12 cellular contexts compared by ENCODE assay signal in genomic region chr4:118287691-118288090, GRCh38.
"Had no signal": no experiment of that assay in that cellular context is flagged by ENCODE, and none has a peak within 500 bp of the region (broad histone marks: within the 10 kb centered on the region; RNA-seq: fewer than 3 reads in every experiment).

No MANE protein-coding gene starts in this region.

- ATAC-seq: activated CD4-positive, CD25-positive, alpha-beta regulatory T cell treated with anti-CD3 and anti-CD28 coated beads, Interleukin-2, amount 50 U/mL, for 24 hours; activated CD8-positive, alpha-beta memory T cell treated with anti-CD3 and anti-CD28 coated beads, Interleukin-2, amount 10 ng/mL, durations not matched to agents 7 days and 5 days; activated naive CD4-positive, alpha-beta T cell treated with anti-CD3 and anti-CD28 coated beads, Interleukin-2, amount 50 U/mL, for 72 hours; left lung had no signal

- H3K4me3 ChIP-seq: cardiac muscle cell, left lung, ovary, skin epidermis had no signal

- DNase-seq: activated CD8-positive, alpha-beta memory T cell treated with anti-CD3 and anti-CD28 coated beads, Interleukin-2, amount 10 ng/mL, durations not matched to agents 7 days and 5 days; activated effector memory CD4-positive, alpha-beta T cell treated with anti-CD3 and anti-CD28 coated beads, Interleukin-2, amount 50 U/mL, for 16 hours; activated T-cell treated with anti-CD3 and anti-CD28 coated beads, Interleukin-2, amount 50 U/mL, for 24 hours; glutamatergic neuron; left lung; ovary had no signal

- H3K9me3 Mint-ChIP-seq: activated naive CD4-positive, alpha-beta T cell treated with anti-CD3 and anti-CD28 coated beads, Interleukin-2, amount 50 U/mL, for 72 hours; activated T-cell treated with anti-CD3 and anti-CD28 coated beads, Interleukin-2, amount 50 U/mL, for 24 hours; memory B cell; T-helper 2 cell treated with Interferon-gamma antibody and Interleukin-4, amounts not matched to agents 5 μg/mL and 100 μg/mL, for 36 hours had no signal

- H3K27ac Mint-ChIP-seq: activated CD8-positive, alpha-beta memory T cell treated with anti-CD3 and anti-CD28 coated beads, Interleukin-2, amount 10 ng/mL, durations not matched to agents 7 days and 5 days; activated naive CD4-positive, alpha-beta T cell treated with anti-CD3 and anti-CD28 coated beads, Interleukin-2, amount 50 U/mL, for 72 hours; activated T-cell treated with anti-CD3 and anti-CD28 coated beads, Interleukin-2, amount 50 U/mL, for 24 hours; memory B cell; T-helper 2 cell treated with Interferon-gamma antibody and Interleukin-4, amounts not matched to agents 5 μg/mL and 100 μg/mL, for 36 hours had no signal

- H3K36me3 ChIP-seq: cardiac muscle cell, ovary had no signal

- H3K9me3 ChIP-seq: left lung, ovary had no signal

- H3K27me3 Mint-ChIP-seq: activated CD8-positive, alpha-beta memory T cell treated with anti-CD3 and anti-CD28 coated beads, Interleukin-2, amount 10 ng/mL, durations not matched to agents 7 days and 5 days; activated T-cell treated with anti-CD3 and anti-CD28 coated beads, Interleukin-2, amount 50 U/mL, for 24 hours; memory B cell had no signal

- H3K27ac ChIP-seq: cardiac muscle cell, left lung, ovary had no signal

- H3K4me3 Mint-ChIP-seq: activated CD8-positive, alpha-beta memory T cell treated with anti-CD3 and anti-CD28 coated beads, Interleukin-2, amount 10 ng/mL, durations not matched to agents 7 days and 5 days; activated T-cell treated with anti-CD3 and anti-CD28 coated beads, Interleukin-2, amount 50 U/mL, for 24 hours; memory B cell; T-helper 2 cell treated with Interferon-gamma antibody and Interleukin-4, amounts not matched to agents 5 μg/mL and 100 μg/mL, for 36 hours had no signal

- H3K27me3 ChIP-seq: cardiac muscle cell, left lung, ovary had no signal

- H3K36me3 Mint-ChIP-seq: activated naive CD4-positive, alpha-beta T cell treated with anti-CD3 and anti-CD28 coated beads, Interleukin-2, amount 50 U/mL, for 72 hours had no signal
